ENCODE assay signal across 8 cellular contexts in the genomic region with DNA sequence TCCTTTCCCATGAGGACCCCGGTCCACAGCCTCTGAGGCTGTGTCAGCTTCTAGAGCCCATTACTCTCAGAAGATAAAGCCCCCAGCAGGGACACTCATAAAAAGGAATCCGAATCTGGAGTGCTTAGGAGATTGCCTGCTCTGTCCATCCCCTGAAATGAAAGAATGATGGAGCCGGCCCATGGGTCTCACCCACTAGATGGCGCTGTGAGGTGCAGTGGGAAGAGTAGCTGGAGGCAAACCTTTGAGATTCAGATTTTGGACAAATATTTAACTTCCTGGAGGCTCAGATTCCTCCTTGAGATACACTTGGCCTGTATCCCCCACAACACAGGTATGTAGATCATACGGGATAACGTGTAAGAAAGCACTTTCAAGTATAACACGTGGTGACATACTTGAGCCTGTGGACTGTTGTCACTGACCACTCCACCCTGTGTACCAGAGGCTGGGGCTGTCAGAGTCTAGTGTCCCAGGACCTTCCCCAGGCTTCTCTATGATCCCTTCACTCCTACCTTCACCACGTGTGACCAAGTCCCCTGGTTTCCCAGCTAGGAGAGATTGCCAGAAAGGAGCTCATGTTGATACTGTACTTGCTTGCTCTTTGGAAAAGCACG. TPM values are rescaled to one million over a fixed set of nuclear protein-coding genes. Genes with fewer than 3 reads are reported as not detected.
DNase-seq lines count a peak whose midpoint lies in the region; ATAC-seq and TF ChIP-seq lines count a peak whose summit lies in the region.

No MANE protein-coding gene starts in this region.

- TF ChIP-seq CTCF in GM23338 (conservative IDR thresholded peaks at IDR 0.05; ENCODE audit: low read depth in 2 of 2): peak; percentile 82 to 97
- peak; percentile 81 for TF ChIP-seq CTCF in WTC11 (IDR thresholded peaks at IDR 0.05)
- TF ChIP-seq CTCF in chondrocyte (IDR thresholded peaks at IDR 0.05): peak; percentile 67
- peak; percentile 66 for TF ChIP-seq CTCF in neural crest cell (conservative IDR thresholded peaks at IDR 0.05)

- H2AFZ ChIP-seq in GM23338: peak overlapping the region; percentile 70; the same call in 1 of the 2 replicates

- ATAC-seq in GM23338 (peak; percentile 88), WTC11 (peak; percentile 89), HG03280 (IDR thresholded peaks at IDR 0.05; ENCODE audit: unreplicated experiment) (no peak), GM19467 (IDR thresholded peaks at IDR 0.05; ENCODE audit: unreplicated experiment) (no peak)

- no peak overlapping the region for H3K4me3 ChIP-seq in GM23338

- POLR2A ChIA-PET in WTC11 (lab: Charles Lee): interaction anchor here (0.6 kb wide), 1 partner anchor 77 kb away, joined by 5 read pairs; no protein-coding TSS in a partner anchor

- no peaks in the 10 kb centered on the region for H3K9me2 ChIP-seq in GM23338 (ENCODE audit: insufficient read depth)

- no peaks in the 10 kb centered on the region for H3K36me3 ChIP-seq in GM23338 (ENCODE audit: insufficient read depth)

- DNase-seq in AG08395 (ENCODE audit: low spot score): peak; percentile 40
- DNase-seq in GM23338 (ENCODE audit: low spot score): peak; percentile 72
- DNase-seq in WTC11 (ENCODE audit: low spot score): peak; percentile 81
- DNase-seq in chondrocyte (ENCODE audit: low spot score): no peak
- peak; percentile 45 for DNase-seq in neural crest cell (ENCODE audit: low read depth, low spot score)
- no peak for DNase-seq in occipital lobe (lab: John Stamatoyannopoulos, UW)

- CTCF ChIA-PET in WTC11 (lab: Charles Lee): interaction anchor here (0.5 to 5.9 kb wide), 43 partner anchors 8 to 414 kb away, joined by 3 to 70 read pairs (median 4); a partner anchor contains a TSS

- H3K4me2 ChIP-seq in GM23338: no peak overlapping the region

- H3K27me3 Mint-ChIP-seq in GM23338 (ENCODE audit: insufficient read depth, low read depth, poor library complexity): peaks cover 13% of the 10 kb centered on the region
- peaks cover 46% of the 10 kb centered on the region for H3K27me3 Mint-ChIP-seq in WTC11 (ENCODE audit: low read depth)
- peaks cover 13% of the 10 kb centered on the region for H3K27me3 Mint-ChIP-seq in chondrocyte (ENCODE audit: low read depth)
- peaks cover 27% of the 10 kb centered on the region for H3K27me3 Mint-ChIP-seq in neural crest cell (ENCODE audit: low read depth)

- no peaks in the 10 kb centered on the region for H3K79me2 ChIP-seq in GM23338 (replicated peaks; ENCODE audit: insufficient read depth)

- H3K4me3 Mint-ChIP-seq in GM23338 (no peak overlapping the region), WTC11 (no peak overlapping the region), chondrocyte (ENCODE audit: unreplicated experiment) (no peak overlapping the region), neural crest cell (no peak overlapping the region)

- no peaks in the 10 kb centered on the region; the same call in 1 of the 2 replicates for H4K20me1 ChIP-seq in GM23338 (replicated peaks; ENCODE audit: insufficient read depth)

- H3F3A ChIP-seq in GM23338 (replicated peaks; ENCODE audit: low read depth): no peaks in the 10 kb centered on the region

- no peaks in the 10 kb centered on the region for H3K27me3 ChIP-seq in GM23338 (ENCODE audit: insufficient read depth)

- H3K4me1 Mint-ChIP-seq in GM23338 (peaks cover 7% of the 10 kb centered on the region; the same call in 2 of the 3 replicates), WTC11 (peaks cover 6% of the 10 kb centered on the region; the same call in 1 of the 2 replicates), chondrocyte (ENCODE audit: low read depth) (no peaks in the 10 kb centered on the region), neural crest cell (peaks cover 11% of the 10 kb centered on the region)

- H3K36me3 Mint-ChIP-seq in GM23338 (ENCODE audit: low read depth) (no peaks in the 10 kb centered on the region), WTC11 (no peaks in the 10 kb centered on the region), chondrocyte (ENCODE audit: low read depth) (peaks cover 11% of the 10 kb centered on the region), neural crest cell (ENCODE audit: low read depth) (peaks cover 4% of the 10 kb centered on the region)

- no peaks in the 10 kb centered on the region for H3K4me1 ChIP-seq in GM23338 (ENCODE audit: insufficient read depth)

- no peak overlapping the region; the same call in 1 of the 2 replicates for H3K27ac Mint-ChIP-seq in GM23338
- H3K27ac Mint-ChIP-seq in WTC11: no peak overlapping the region
- H3K27ac Mint-ChIP-seq in chondrocyte (ENCODE audit: unreplicated experiment): no peak overlapping the region
- no peak overlapping the region for H3K27ac Mint-ChIP-seq in neural crest cell (ENCODE audit: unreplicated experiment)

- H3K27ac ChIP-seq in GM23338 (ENCODE audit: low read depth): no peak overlapping the region

- H3K9me3 Mint-ChIP-seq in GM23338 (no peaks in the 10 kb centered on the region), WTC11 (no peaks in the 10 kb centered on the region), chondrocyte (ENCODE audit: low read depth) (peaks cover 22% of the 10 kb centered on the region), neural crest cell (peaks cover 13% of the 10 kb centered on the region)

TF ChIP-seq in WTC11, 78 proteins besides CTCF, POLR2A, EP300 and RAD21 (continues in another document):
- TF ChIP-seq, protein P1, sequence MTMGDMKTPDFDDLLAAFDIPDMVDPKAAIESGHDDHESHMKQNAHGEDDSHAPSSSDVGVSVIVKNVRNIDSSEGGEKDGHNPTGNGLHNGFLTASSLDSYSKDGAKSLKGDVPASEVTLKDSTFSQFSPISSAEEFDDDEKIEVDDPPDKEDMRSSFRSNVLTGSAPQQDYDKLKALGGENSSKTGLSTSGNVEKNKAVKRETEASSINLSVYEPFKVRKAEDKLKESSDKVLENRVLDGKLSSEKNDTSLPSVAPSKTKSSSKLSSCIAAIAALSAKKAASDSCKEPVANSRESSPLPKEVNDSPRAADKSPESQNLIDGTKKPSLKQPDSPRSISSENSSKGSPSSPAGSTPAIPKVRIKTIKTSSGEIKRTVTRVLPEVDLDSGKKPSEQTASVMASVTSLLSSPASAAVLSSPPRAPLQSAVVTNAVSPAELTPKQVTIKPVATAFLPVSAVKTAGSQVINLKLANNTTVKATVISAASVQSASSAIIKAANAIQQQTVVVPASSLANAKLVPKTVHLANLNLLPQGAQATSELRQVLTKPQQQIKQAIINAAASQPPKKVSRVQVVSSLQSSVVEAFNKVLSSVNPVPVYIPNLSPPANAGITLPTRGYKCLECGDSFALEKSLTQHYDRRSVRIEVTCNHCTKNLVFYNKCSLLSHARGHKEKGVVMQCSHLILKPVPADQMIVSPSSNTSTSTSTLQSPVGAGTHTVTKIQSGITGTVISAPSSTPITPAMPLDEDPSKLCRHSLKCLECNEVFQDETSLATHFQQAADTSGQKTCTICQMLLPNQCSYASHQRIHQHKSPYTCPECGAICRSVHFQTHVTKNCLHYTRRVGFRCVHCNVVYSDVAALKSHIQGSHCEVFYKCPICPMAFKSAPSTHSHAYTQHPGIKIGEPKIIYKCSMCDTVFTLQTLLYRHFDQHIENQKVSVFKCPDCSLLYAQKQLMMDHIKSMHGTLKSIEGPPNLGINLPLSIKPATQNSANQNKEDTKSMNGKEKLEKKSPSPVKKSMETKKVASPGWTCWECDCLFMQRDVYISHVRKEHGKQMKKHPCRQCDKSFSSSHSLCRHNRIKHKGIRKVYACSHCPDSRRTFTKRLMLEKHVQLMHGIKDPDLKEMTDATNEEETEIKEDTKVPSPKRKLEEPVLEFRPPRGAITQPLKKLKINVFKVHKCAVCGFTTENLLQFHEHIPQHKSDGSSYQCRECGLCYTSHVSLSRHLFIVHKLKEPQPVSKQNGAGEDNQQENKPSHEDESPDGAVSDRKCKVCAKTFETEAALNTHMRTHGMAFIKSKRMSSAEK (CRISPR knock-in tag; IDR thresholded peaks at IDR 0.05; ENCODE audit: borderline replicate concordance): no peak
- TF ChIP-seq TEAD4 (CRISPR knock-in tag; IDR thresholded peaks at IDR 0.05) (no peak), ZNF138 (CRISPR knock-in tag; conservative IDR thresholded peaks at IDR 0.05) (no peak), ZNF317 (CRISPR knock-in tag; IDR thresholded peaks at IDR 0.05; ENCODE audit: borderline replicate concordance, low read depth) (no peak), RELA (CRISPR knock-in tag; IDR thresholded peaks at IDR 0.05; ENCODE audit: borderline replicate concordance) (no peak)
- TF ChIP-seq, protein P2, sequence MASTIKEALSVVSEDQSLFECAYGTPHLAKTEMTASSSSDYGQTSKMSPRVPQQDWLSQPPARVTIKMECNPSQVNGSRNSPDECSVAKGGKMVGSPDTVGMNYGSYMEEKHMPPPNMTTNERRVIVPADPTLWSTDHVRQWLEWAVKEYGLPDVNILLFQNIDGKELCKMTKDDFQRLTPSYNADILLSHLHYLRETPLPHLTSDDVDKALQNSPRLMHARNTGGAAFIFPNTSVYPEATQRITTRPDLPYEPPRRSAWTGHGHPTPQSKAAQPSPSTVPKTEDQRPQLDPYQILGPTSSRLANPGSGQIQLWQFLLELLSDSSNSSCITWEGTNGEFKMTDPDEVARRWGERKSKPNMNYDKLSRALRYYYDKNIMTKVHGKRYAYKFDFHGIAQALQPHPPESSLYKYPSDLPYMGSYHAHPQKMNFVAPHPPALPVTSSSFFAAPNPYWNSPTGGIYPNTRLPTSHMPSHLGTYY (CRISPR knock-in tag; IDR thresholded peaks at IDR 0.05): no peak
- TF ChIP-seq, protein P3, sequence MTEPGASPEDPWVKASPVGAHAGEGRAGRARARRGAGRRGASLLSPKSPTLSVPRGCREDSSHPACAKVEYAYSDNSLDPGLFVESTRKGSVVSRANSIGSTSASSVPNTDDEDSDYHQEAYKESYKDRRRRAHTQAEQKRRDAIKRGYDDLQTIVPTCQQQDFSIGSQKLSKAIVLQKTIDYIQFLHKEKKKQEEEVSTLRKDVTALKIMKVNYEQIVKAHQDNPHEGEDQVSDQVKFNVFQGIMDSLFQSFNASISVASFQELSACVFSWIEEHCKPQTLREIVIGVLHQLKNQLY (CRISPR knock-in tag; IDR thresholded peaks at IDR 0.05): no peak

RNA-seq across cellular contexts. Expression of a gene that starts 32.3 kb away (rescaled TPM):
- total RNA-seq in GM23338 (2014; rRNA removed; shearing (Covaris generic)): 6.4 and 9.7 TPM in 2 replicates
- polyA plus RNA-seq in GM23338 (2016; fragmentation: Nextera tagmentation; extraction: Ambion mirVana): 4.7 and 5.0 TPM in 2 replicates
- total RNA-seq in WTC11 (2021): 3.3 to 4.6 TPM (median 3.9 TPM) in 3 replicates
- 9.3 to 9.9 TPM (median 9.5 TPM) in 3 replicates for total RNA-seq in chondrocyte
- 11.4 and 12.7 TPM in 2 replicates for total RNA-seq in neural crest cell
- total RNA-seq in occipital lobe: 14.7 TPM

RNA-seq across cellular contexts. Expression of a gene that starts 37.0 kb away (rescaled TPM):
- 0.35 and 0.45 TPM in 2 replicates for total RNA-seq in GM23338 (2014; rRNA removed; shearing (Covaris generic))
- polyA plus RNA-seq in GM23338 (2016; fragmentation: Nextera tagmentation; extraction: Ambion mirVana): 0.12 TPM in 1 of 2 replicates, not detected in the other
- total RNA-seq in WTC11 (2021) (0.05 to 0.09 TPM (median 0.07 TPM) in 3 replicates), chondrocyte (not detected in 3 replicates), neural crest cell (0.09 TPM in 1 of 2 replicates, not detected in the other), occipital lobe (not detected)

RNA-seq across cellular contexts. Expression of a gene that starts 47.9 kb away (rescaled TPM):
- not detected in 2 replicates for total RNA-seq in GM23338 (2014; rRNA removed; shearing (Covaris generic))
- not detected in 2 replicates for polyA plus RNA-seq in GM23338 (2016; fragmentation: Nextera tagmentation; extraction: Ambion mirVana)
- total RNA-seq in WTC11 (2021) (0.11 to 0.14 TPM (median 0.11 TPM) in 3 replicates), chondrocyte (not detected in 3 replicates), neural crest cell (not detected in 2 replicates), occipital lobe (3.9 TPM)

Comparison
In these comparisons a context has a peak if more than half of its experiments do, and no peak if none do; other contexts are left out.
1. DNase-seq: peak in AG08395 (single experiment), GM23338 (single experiment), WTC11 (single experiment) and neural crest cell (single experiment); none in chondrocyte (single experiment) and occipital lobe (single experiment).
2. ATAC-seq: peak in GM23338 (single experiment) and WTC11 (single experiment); none in HG03280 (single experiment) and GM19467 (single experiment).
3. Peak in every context shown above with its lines, with median percentiles within 50 percentile points of each other: CTCF ChIP-seq.